ENCODE assay signal across 1 cellular context in the genomic region with DNA sequence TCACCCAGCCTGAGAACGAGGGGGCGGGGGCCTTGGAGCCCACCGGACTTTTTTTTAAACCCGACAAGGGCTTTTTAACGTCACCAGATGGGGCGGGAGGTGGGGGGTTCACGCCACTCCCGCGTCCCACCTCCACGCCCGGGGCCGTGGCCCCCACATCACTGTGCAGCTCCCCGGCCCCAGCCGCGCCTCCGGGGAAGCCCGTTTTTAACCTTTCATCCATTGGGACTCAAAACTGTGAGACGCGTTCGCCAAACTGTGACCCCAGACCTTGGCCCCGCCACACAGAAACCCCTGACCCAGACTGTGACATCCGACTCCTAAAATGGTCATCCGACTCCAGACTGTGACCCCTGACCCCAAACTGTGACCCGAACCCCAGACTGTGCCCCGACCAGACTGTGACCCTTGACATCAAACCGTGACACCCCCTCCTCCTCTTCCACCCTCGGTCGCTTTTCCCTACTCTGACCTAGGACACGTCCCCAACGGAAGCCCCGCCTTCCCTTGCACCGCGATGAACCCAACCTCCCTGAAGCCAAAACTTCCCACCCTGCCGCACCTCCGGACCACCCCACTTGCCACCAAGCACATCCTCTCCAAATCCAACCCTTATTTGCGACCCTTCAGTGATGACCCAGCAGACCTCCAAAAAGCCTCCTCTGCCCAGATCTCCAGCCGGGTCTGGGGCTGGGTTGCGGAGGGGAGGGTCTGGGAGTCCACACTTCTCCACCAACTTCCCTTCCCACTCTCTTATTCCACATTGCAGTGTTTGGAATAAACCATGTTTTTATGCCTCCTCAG.
TF ChIP-seq lines count a peak whose summit lies in the region.

No MANE protein-coding gene starts in this region.

TF ChIP-seq in HepG2, 621 proteins besides CTCF, POLR2A, EP300 and RAD21 (continued from another document and continues in another):
- TF ChIP-seq, protein P1, sequence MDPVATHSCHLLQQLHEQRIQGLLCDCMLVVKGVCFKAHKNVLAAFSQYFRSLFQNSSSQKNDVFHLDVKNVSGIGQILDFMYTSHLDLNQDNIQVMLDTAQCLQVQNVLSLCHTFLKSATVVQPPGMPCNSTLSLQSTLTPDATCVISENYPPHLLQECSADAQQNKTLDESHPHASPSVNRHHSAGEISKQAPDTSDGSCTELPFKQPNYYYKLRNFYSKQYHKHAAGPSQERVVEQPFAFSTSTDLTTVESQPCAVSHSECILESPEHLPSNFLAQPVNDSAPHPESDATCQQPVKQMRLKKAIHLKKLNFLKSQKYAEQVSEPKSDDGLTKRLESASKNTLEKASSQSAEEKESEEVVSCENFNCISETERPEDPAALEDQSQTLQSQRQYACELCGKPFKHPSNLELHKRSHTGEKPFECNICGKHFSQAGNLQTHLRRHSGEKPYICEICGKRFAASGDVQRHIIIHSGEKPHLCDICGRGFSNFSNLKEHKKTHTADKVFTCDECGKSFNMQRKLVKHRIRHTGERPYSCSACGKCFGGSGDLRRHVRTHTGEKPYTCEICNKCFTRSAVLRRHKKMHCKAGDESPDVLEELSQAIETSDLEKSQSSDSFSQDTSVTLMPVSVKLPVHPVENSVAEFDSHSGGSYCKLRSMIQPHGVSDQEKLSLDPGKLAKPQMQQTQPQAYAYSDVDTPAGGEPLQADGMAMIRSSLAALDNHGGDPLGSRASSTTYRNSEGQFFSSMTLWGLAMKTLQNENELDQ (CRISPR knock-in tag; IDR thresholded peaks at IDR 0.05; ENCODE audit: borderline replicate concordance) = no peak
- TF ChIP-seq SIX4 (CRISPR knock-in tag; IDR thresholded peaks at IDR 0.05) (no peak), NCOA5 (CRISPR knock-in tag; IDR thresholded peaks at IDR 0.05) (no peak), KDM5B (CRISPR knock-in tag; IDR thresholded peaks at IDR 0.05; ENCODE audit: borderline replicate concordance) (no peak), REXO4 (CRISPR knock-in tag; IDR thresholded peaks at IDR 0.05; ENCODE audit: borderline replicate concordance) (no peak), FOSL1 (CRISPR knock-in tag; IDR thresholded peaks at IDR 0.05; ENCODE audit: borderline replicate concordance) (no peak), BORCS8-MEF2B (CRISPR knock-in tag; IDR thresholded peaks at IDR 0.05) (peak; percentile 21; the same call in 1 of the 2 replicates), ZBTB38 (CRISPR knock-in tag; IDR thresholded peaks at IDR 0.05) (peak; percentile 21; the same call in 1 of the 2 replicates), HNF4G (IDR thresholded peaks at IDR 0.05; ENCODE audit: borderline replicate concordance, low read depth, low read length) (peak; percentile 64; the same call in 1 of the 2 replicates), HNF4G (CRISPR knock-in tag; IDR thresholded peaks at IDR 0.05; ENCODE audit: borderline replicate concordance, low read depth) (no peak), SRY (CRISPR knock-in tag; IDR thresholded peaks at IDR 0.05) (no peak), POGZ (CRISPR knock-in tag; IDR thresholded peaks at IDR 0.05) (peak; percentile 60; the same call in 1 of the 2 replicates)
- TF ChIP-seq, protein P2, sequence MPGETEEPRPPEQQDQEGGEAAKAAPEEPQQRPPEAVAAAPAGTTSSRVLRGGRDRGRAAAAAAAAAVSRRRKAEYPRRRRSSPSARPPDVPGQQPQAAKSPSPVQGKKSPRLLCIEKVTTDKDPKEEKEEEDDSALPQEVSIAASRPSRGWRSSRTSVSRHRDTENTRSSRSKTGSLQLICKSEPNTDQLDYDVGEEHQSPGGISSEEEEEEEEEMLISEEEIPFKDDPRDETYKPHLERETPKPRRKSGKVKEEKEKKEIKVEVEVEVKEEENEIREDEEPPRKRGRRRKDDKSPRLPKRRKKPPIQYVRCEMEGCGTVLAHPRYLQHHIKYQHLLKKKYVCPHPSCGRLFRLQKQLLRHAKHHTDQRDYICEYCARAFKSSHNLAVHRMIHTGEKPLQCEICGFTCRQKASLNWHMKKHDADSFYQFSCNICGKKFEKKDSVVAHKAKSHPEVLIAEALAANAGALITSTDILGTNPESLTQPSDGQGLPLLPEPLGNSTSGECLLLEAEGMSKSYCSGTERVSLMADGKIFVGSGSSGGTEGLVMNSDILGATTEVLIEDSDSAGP (CRISPR knock-in tag; IDR thresholded peaks at IDR 0.05; ENCODE audit: borderline replicate concordance) = peak; percentile 30; the same call in 1 of the 2 replicates
- TF ChIP-seq, protein P3, sequence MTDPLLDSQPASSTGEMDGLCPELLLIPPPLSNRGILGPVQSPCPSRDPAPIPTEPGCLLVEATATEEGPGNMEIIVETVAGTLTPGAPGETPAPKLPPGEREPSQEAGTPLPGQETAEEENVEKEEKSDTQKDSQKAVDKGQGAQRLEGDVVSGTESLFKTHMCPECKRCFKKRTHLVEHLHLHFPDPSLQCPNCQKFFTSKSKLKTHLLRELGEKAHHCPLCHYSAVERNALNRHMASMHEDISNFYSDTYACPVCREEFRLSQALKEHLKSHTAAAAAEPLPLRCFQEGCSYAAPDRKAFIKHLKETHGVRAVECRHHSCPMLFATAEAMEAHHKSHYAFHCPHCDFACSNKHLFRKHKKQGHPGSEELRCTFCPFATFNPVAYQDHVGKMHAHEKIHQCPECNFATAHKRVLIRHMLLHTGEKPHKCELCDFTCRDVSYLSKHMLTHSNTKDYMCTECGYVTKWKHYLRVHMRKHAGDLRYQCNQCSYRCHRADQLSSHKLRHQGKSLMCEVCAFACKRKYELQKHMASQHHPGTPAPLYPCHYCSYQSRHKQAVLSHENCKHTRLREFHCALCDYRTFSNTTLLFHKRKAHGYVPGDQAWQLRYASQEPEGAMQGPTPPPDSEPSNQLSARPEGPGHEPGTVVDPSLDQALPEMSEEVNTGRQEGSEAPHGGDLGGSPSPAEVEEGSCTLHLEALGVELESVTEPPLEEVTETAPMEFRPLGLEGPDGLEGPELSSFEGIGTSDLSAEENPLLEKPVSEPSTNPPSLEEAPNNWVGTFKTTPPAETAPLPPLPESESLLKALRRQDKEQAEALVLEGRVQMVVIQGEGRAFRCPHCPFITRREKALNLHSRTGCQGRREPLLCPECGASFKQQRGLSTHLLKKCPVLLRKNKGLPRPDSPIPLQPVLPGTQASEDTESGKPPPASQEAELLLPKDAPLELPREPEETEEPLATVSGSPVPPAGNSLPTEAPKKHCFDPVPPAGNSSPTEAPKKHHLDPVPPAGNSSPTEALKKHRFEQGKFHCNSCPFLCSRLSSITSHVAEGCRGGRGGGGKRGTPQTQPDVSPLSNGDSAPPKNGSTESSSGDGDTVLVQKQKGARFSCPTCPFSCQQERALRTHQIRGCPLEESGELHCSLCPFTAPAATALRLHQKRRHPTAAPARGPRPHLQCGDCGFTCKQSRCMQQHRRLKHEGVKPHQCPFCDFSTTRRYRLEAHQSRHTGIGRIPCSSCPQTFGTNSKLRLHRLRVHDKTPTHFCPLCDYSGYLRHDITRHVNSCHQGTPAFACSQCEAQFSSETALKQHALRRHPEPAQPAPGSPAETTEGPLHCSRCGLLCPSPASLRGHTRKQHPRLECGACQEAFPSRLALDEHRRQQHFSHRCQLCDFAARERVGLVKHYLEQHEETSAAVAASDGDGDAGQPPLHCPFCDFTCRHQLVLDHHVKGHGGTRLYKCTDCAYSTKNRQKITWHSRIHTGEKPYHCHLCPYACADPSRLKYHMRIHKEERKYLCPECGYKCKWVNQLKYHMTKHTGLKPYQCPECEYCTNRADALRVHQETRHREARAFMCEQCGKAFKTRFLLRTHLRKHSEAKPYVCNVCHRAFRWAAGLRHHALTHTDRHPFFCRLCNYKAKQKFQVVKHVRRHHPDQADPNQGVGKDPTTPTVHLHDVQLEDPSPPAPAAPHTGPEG (CRISPR knock-in tag; IDR thresholded peaks at IDR 0.05) = no peak
- TF ChIP-seq, protein P4, sequence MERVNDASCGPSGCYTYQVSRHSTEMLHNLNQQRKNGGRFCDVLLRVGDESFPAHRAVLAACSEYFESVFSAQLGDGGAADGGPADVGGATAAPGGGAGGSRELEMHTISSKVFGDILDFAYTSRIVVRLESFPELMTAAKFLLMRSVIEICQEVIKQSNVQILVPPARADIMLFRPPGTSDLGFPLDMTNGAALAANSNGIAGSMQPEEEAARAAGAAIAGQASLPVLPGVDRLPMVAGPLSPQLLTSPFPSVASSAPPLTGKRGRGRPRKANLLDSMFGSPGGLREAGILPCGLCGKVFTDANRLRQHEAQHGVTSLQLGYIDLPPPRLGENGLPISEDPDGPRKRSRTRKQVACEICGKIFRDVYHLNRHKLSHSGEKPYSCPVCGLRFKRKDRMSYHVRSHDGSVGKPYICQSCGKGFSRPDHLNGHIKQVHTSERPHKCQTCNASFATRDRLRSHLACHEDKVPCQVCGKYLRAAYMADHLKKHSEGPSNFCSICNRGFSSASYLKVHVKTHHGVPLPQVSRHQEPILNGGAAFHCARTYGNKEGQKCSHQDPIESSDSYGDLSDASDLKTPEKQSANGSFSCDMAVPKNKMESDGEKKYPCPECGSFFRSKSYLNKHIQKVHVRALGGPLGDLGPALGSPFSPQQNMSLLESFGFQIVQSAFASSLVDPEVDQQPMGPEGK (CRISPR knock-in tag; IDR thresholded peaks at IDR 0.05) = peak; percentile 4; the same call in 1 of the 2 replicates
- TF ChIP-seq, protein P5, sequence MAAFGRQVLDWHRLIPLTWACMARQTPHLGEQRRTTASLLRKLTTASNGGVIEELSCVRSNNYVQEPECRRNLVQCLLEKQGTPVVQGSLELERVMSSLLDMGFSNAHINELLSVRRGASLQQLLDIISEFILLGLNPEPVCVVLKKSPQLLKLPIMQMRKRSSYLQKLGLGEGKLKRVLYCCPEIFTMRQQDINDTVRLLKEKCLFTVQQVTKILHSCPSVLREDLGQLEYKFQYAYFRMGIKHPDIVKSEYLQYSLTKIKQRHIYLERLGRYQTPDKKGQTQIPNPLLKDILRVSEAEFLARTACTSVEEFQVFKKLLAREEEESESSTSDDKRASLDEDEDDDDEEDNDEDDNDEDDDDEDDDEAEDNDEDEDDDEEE (CRISPR knock-in tag; IDR thresholded peaks at IDR 0.05) = 0 out of 2 replicates have a peak, but pooled peaks have one; percentile 25
- TF ChIP-seq, protein P6, sequence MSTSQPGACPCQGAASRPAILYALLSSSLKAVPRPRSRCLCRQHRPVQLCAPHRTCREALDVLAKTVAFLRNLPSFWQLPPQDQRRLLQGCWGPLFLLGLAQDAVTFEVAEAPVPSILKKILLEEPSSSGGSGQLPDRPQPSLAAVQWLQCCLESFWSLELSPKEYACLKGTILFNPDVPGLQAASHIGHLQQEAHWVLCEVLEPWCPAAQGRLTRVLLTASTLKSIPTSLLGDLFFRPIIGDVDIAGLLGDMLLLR (CRISPR knock-in tag; IDR thresholded peaks at IDR 0.05) = no peak
- TF ChIP-seq, protein P7, sequence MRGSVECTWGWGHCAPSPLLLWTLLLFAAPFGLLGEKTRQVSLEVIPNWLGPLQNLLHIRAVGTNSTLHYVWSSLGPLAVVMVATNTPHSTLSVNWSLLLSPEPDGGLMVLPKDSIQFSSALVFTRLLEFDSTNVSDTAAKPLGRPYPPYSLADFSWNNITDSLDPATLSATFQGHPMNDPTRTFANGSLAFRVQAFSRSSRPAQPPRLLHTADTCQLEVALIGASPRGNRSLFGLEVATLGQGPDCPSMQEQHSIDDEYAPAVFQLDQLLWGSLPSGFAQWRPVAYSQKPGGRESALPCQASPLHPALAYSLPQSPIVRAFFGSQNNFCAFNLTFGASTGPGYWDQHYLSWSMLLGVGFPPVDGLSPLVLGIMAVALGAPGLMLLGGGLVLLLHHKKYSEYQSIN (CRISPR knock-in tag; IDR thresholded peaks at IDR 0.05; ENCODE audit: borderline replicate concordance) = no peak
- TF ChIP-seq, protein P8, sequence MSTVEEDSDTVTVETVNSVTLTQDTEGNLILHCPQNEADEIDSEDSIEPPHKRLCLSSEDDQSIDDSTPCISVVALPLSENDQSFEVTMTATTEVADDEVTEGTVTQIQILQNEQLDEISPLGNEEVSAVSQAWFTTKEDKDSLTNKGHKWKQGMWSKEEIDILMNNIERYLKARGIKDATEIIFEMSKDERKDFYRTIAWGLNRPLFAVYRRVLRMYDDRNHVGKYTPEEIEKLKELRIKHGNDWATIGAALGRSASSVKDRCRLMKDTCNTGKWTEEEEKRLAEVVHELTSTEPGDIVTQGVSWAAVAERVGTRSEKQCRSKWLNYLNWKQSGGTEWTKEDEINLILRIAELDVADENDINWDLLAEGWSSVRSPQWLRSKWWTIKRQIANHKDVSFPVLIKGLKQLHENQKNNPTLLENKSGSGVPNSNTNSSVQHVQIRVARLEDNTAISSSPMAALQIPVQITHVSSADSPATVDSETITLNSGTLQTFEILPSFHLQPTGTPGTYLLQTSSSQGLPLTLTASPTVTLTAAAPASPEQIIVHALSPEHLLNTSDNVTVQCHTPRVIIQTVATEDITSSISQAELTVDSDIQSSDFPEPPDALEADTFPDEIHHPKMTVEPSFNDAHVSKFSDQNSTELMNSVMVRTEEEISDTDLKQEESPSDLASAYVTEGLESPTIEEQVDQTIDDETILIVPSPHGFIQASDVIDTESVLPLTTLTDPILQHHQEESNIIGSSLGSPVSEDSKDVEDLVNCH (CRISPR knock-in tag; IDR thresholded peaks at IDR 0.05) = no peak
- TF ChIP-seq, protein P9, sequence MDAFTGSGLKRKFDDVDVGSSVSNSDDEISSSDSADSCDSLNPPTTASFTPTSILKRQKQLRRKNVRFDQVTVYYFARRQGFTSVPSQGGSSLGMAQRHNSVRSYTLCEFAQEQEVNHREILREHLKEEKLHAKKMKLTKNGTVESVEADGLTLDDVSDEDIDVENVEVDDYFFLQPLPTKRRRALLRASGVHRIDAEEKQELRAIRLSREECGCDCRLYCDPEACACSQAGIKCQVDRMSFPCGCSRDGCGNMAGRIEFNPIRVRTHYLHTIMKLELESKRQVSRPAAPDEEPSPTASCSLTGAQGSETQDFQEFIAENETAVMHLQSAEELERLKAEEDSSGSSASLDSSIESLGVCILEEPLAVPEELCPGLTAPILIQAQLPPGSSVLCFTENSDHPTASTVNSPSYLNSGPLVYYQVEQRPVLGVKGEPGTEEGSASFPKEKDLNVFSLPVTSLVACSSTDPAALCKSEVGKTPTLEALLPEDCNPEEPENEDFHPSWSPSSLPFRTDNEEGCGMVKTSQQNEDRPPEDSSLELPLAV (CRISPR knock-in tag; conservative IDR thresholded peaks at IDR 0.05; ENCODE audit: low read depth) = no peak
- TF ChIP-seq, protein P10, sequence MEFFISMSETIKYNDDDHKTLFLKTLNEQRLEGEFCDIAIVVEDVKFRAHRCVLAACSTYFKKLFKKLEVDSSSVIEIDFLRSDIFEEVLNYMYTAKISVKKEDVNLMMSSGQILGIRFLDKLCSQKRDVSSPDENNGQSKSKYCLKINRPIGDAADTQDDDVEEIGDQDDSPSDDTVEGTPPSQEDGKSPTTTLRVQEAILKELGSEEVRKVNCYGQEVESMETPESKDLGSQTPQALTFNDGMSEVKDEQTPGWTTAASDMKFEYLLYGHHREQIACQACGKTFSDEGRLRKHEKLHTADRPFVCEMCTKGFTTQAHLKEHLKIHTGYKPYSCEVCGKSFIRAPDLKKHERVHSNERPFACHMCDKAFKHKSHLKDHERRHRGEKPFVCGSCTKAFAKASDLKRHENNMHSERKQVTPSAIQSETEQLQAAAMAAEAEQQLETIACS (CRISPR knock-in tag; IDR thresholded peaks at IDR 0.05) = no peak
